In genomic region chr22:27755521-27756211, GRCh38 we compare ENCODE assay signal across 35 cellular contexts. TPM values are rescaled to one million over a fixed set of nuclear protein-coding genes. Genes with fewer than 3 reads are reported as not detected.
DNase-seq lines count a peak whose midpoint lies in the region; ATAC-seq, FAIRE-seq and TF ChIP-seq lines count a peak whose summit lies in the region.
"Had no signal": no experiment of that assay in that cellular context is flagged by ENCODE, and none has a peak within 500 bp of the region (broad histone marks: within the 10 kb centered on the region; RNA-seq: fewer than 3 reads in every experiment).

No MANE protein-coding gene starts in this region.

- H3K9me3 ChIP-seq in HepG2 (ENCODE audit: low read length) (no peaks in the 10 kb centered on the region), right lobe of liver (no peaks in the 10 kb centered on the region), H1 (ENCODE audit: insufficient read depth in 2 of 2, low read depth in 1 of 2, low read length in 1 of 2) (no peaks in the 10 kb centered on the region), neural progenitor cell (ENCODE audit: low read depth) (no peaks in the 10 kb centered on the region)
- H3K9me3 ChIP-seq: A549, heart left ventricle, vagina had no signal

- H3K4me1 Mint-ChIP-seq in neural progenitor cell: peaks cover 51% of the 10 kb centered on the region
- H3K4me1 Mint-ChIP-seq: activated naive CD8-positive, alpha-beta T cell treated with anti-CD3 and anti-CD28 coated beads, Interleukin-2, amount 10 ng/mL, durations not matched to agents 7 days and 5 days; CD4-positive, CD25-positive, alpha-beta regulatory T cell; naive B cell; T-helper 17 cell had no signal

- H3K23me2 ChIP-seq in H1 (ENCODE audit: low read depth, low read length): no peaks in the 10 kb centered on the region

- CTCF ChIA-PET in HepG2 (lab: Yijun Ruan, JAX; ENCODE audit: low intra/inter-chr PET ratio, low total read pairs) (no interaction called here), H1 (lab: Charles Lee; ENCODE audit: partially characterized antibody) (interaction anchor here (0.6 to 1.4 kb wide), 3 partner anchors 12 to 75 kb away, joined by 3 to 4 read pairs (median 3); no protein-coding TSS in a partner anchor)

- H3K27me3 ChIP-seq in HepG2 (ENCODE audit: control insufficient read depth in 1 of 2, insufficient read depth in 2 of 2, low read length in 2 of 2) (peaks cover 0 to 17% of the 10 kb centered on the region in 2 experiments; a peak in 2 of 5 replicates), right lobe of liver (no peaks in the 10 kb centered on the region), H1 (replicated peaks in 1 of 4; ENCODE audit: control insufficient read depth in 3 of 4, extremely low read depth in 1 of 4, insufficient read depth in 3 of 4, low read length in 3 of 4) (no peaks in the 10 kb centered on the region; a peak in 1 of 7 replicates), neural progenitor cell (no peaks in the 10 kb centered on the region)
- H3K27me3 ChIP-seq: foreskin keratinocyte, heart left ventricle, vagina had no signal

- peaks cover 12% of the 10 kb centered on the region for H3F3A ChIP-seq in neural progenitor cell (ENCODE audit: low read depth)

- H3K9ac ChIP-seq in HepG2 (ENCODE audit: insufficient read depth, low read depth, low read length): no peak overlapping the region
- H3K9ac ChIP-seq in H1 (replicated peaks in 1 of 4; ENCODE audit: extremely low read depth in 1 of 4, low read depth in 3 of 4, low read length in 3 of 4): no peak overlapping the region
- no peak overlapping the region for H3K9ac ChIP-seq in neural progenitor cell

- H3K4me3 ChIP-seq in HepG2 (replicated peaks in 1 of 3; ENCODE audit: insufficient read depth in 1 of 3, low read depth in 2 of 3, low read length in 3 of 3) (no peak overlapping the region), right lobe of liver (no peak overlapping the region), H1 (ENCODE audit: extremely low read depth in 1 of 4, insufficient read depth in 2 of 4, low read depth in 3 of 4, low read length in 4 of 4) (no peak overlapping the region), neural progenitor cell (no peak overlapping the region)
- H3K4me3 ChIP-seq: A549, heart left ventricle, smooth muscle cell, vagina had no signal

- in situ Hi-C loops in HepG2 (cut with HindIII; ENCODE audit: extremely low pct_ligation_motif_present, low pct_unique_long_range_greater_than_20kb): no loop called here

- H2BK15ac ChIP-seq in H1 (ENCODE audit: low read length): no peak overlapping the region

- no peak overlapping the region for H3K27ac Mint-ChIP-seq in neural progenitor cell
- H3K27ac Mint-ChIP-seq: activated naive CD8-positive, alpha-beta T cell treated with anti-CD3 and anti-CD28 coated beads, Interleukin-2, amount 10 ng/mL, durations not matched to agents 7 days and 5 days; CD4-positive, CD25-positive, alpha-beta regulatory T cell; dendritic cell treated with granulocyte-macrophage colony-stimulating factor and Interleukin-4, amounts not matched to agents 40 ng/mL and 50 ng/mL, for 4 days; IgD-negative memory B cell; naive B cell; T-helper 17 cell had no signal

- H2BK12ac ChIP-seq in H1 (ENCODE audit: low read depth, low read length): no peak overlapping the region

- H3K36me3 Mint-ChIP-seq in neural progenitor cell: peaks cover 8% of the 10 kb centered on the region
- H3K36me3 Mint-ChIP-seq: activated naive CD8-positive, alpha-beta T cell treated with anti-CD3 and anti-CD28 coated beads, Interleukin-2, amount 10 ng/mL, durations not matched to agents 7 days and 5 days; CD4-positive, CD25-positive, alpha-beta regulatory T cell; IgD-negative memory B cell; naive B cell had no signal

- H3K18ac ChIP-seq in H1 (ENCODE audit: extremely low read depth, low read length): no peak overlapping the region

- FAIRE-seq in HepG2 (lab: Jason Lieb, UNC): no peak
- no peak for FAIRE-seq in H1 (lab: Jason Lieb, UNC)
- FAIRE-seq: A549, D721Med, H54, TTC549 had no signal

- no peak for TF ChIP-seq CTCF in HepG2 (CRISPR knock-in tag; IDR thresholded peaks at IDR 0.05)
- no peak for TF ChIP-seq CTCF in right lobe of liver (IDR thresholded peaks at IDR 0.05)
- no peak for TF ChIP-seq CTCF in H1 (IDR thresholded peaks at IDR 0.05; ENCODE audit: control extremely low read depth in 1 of 3, insufficient read depth in 1 of 3, low read depth in 1 of 3, low read length in 3 of 3)
- no peak for TF ChIP-seq CTCF in neural progenitor cell (IDR thresholded peaks at IDR 0.05)

- H3K14ac ChIP-seq in H1 (ENCODE audit: insufficient read length): no peak overlapping the region

- intact Hi-C loops in HepG2 (cut with micrococcal nuclease; ENCODE audit: unreplicated experiment) (no loop called here), right lobe of liver (cut with DNase I) (no loop called here)

- peak overlapping the region; percentile 52; the same call in 1 of the 2 replicates for H2BK20ac ChIP-seq in H1 (ENCODE audit: low read length)

- TF ChIP-seq POLR2A in HepG2 (IDR thresholded peaks at IDR 0.05; ENCODE audit: insufficient read depth in 1 of 2, low read depth in 2 of 2, low read length in 2 of 2) (no peak), right lobe of liver (IDR thresholded peaks at IDR 0.05) (no peak), H1 (IDR thresholded peaks at IDR 0.05; ENCODE audit: control extremely low read depth in 1 of 2, low read depth in 2 of 2, low read length in 2 of 2) (no peak)

- H3K27ac ChIP-seq in HepG2 (ENCODE audit: extremely low read length, insufficient read depth, low read length): no peak overlapping the region
- no peak overlapping the region for H3K27ac ChIP-seq in right lobe of liver
- H3K27ac ChIP-seq in H1 (ENCODE audit: low read depth, low read length): no peak overlapping the region
- peak overlapping the region; percentile 58 for H3K27ac ChIP-seq in neural progenitor cell
- H3K27ac ChIP-seq: A549, vagina had no signal

- TF ChIP-seq EP300 in HepG2 (IDR thresholded peaks at IDR 0.05; ENCODE audit: low read depth in 2 of 2, low read length in 2 of 2): no peak
- TF ChIP-seq EP300 in HepG2 (CRISPR knock-in tag; IDR thresholded peaks at IDR 0.05; ENCODE audit: borderline replicate concordance): no peak
- no peak for TF ChIP-seq EP300 in H1 (IDR thresholded peaks at IDR 0.05; ENCODE audit: borderline replicate concordance in 1 of 2, low read depth in 2 of 2, low read length in 2 of 2)

- ATAC-seq in HepG2 (peak; percentile 40; the same call in 2 of the 3 replicates), right lobe of liver (no peak), HG02885 (IDR thresholded peaks at IDR 0.05; ENCODE audit: poor library complexity, unreplicated experiment) (no peak), HG03439 (IDR thresholded peaks at IDR 0.05; ENCODE audit: unreplicated experiment) (no peak), GM21529 (IDR thresholded peaks at IDR 0.05; ENCODE audit: unreplicated experiment) (no peak), GM21528 (IDR thresholded peaks at IDR 0.05; ENCODE audit: low FRiP score, unreplicated experiment) (no peak)
- ATAC-seq: A549, foreskin keratinocyte, heart left ventricle, PC-3, T-helper 17 cell had no signal

- peaks cover 18% of the 10 kb centered on the region for H3K4me1 ChIP-seq in HepG2 (ENCODE audit: insufficient read depth, low read length)
- no peaks in the 10 kb centered on the region for H3K4me1 ChIP-seq in right lobe of liver
- peaks cover 0 to 10% (median 7%) of the 10 kb centered on the region in 4 experiments; a peak in 6 of 7 replicates for H3K4me1 ChIP-seq in H1 (replicated peaks in 1 of 4; ENCODE audit: control insufficient read depth in 3 of 4, insufficient read depth in 4 of 4, low read length in 3 of 4)
- peaks cover 9% of the 10 kb centered on the region for H3K4me1 ChIP-seq in neural progenitor cell

- no peaks in the 10 kb centered on the region for H3K79me2 ChIP-seq in HepG2 (ENCODE audit: insufficient read depth, low read length)
- H3K79me2 ChIP-seq in H1 (ENCODE audit: control insufficient read depth in 1 of 2, insufficient read depth in 2 of 2, low read length in 2 of 2): no peaks in the 10 kb centered on the region
- peaks cover 31% of the 10 kb centered on the region for H3K79me2 ChIP-seq in neural progenitor cell (ENCODE audit: low read depth)

- H4K8ac ChIP-seq in H1 (ENCODE audit: extremely low read depth, insufficient read depth, low read length): no peak overlapping the region

- no peak overlapping the region for H3K4ac ChIP-seq in H1 (replicated peaks; ENCODE audit: insufficient read length, low read depth, low read length)

- H2AFZ ChIP-seq in HepG2 (ENCODE audit: low read length) (no peak overlapping the region), H1 (ENCODE audit: low read length) (no peak overlapping the region), neural progenitor cell (replicated peaks) (no peak overlapping the region)

- peaks cover 3% of the 10 kb centered on the region for H3K79me1 ChIP-seq in H1 (ENCODE audit: low read depth, low read length)

- no peak overlapping the region for H3K56ac ChIP-seq in H1 (replicated peaks; ENCODE audit: insufficient read length, low read depth, low read length)

- H2BK5ac ChIP-seq in H1 (ENCODE audit: low read depth, low read length): no peak overlapping the region

- POLR2A ChIA-PET in HepG2 (lab: Yijun Ruan, JAX): no interaction called here
- POLR2A ChIA-PET in H1 (lab: Charles Lee; ENCODE audit: partially characterized antibody): interaction anchor here (1.0 kb wide), 1 partner anchor 43 kb away, joined by 3 read pairs; no protein-coding TSS in a partner anchor

- no peak overlapping the region for H4K91ac ChIP-seq in H1 (replicated peaks; ENCODE audit: insufficient read length, low read length)

- TF ChIP-seq RAD21 in HepG2 (CRISPR knock-in tag; IDR thresholded peaks at IDR 0.05) (no peak), H1 (IDR thresholded peaks at IDR 0.05 in 1 of 2, conservative IDR thresholded peaks at IDR 0.05 in 1 of 2; ENCODE audit: low read depth in 2 of 2, low read length in 2 of 2) (peak in 1 of 2 experiments; percentile 10; a peak in 1 of 4 replicates)

- no peak overlapping the region for H2BK120ac ChIP-seq in H1 (replicated peaks; ENCODE audit: low read depth, low read length)

- 50% methylated on average over 19 of the region's 19 CpGs for WGBS in HepG2 (ENCODE audit: low lambda C conversion rate)
- 76% methylated on average over 18 of the region's 19 CpGs for WGBS in right lobe of liver (ENCODE audit: insufficient coverage, low coverage, low lambda C conversion rate, missing lambda C conversion rate)
- 92% methylated on average over 19 of the region's 19 CpGs; no CpG with 5 or more reads in 1 of the 2 experiments for WGBS in H1 (ENCODE audit: extremely low coverage in 1 of 2, insufficient coverage in 1 of 2, insufficient read length in 1 of 2, insufficient replicate concordance in 2 of 2, low coverage in 1 of 2, low lambda C conversion rate in 2 of 2, missing lambda C conversion rate in 1 of 2), 2 experiments

- BruUV-seq in HepG2 (replicated peaks; lab: Mats Ljungman, UMichigan): no TSS peak

- H2AK5ac ChIP-seq in H1 (ENCODE audit: low read depth, low read length): no peak overlapping the region

- no peaks in the 10 kb centered on the region for H3K36me3 ChIP-seq in HepG2 (replicated peaks in 1 of 2; ENCODE audit: control insufficient read depth in 1 of 2, insufficient read depth in 2 of 2, low read length in 2 of 2)
- no peaks in the 10 kb centered on the region for H3K36me3 ChIP-seq in right lobe of liver
- H3K36me3 ChIP-seq in H1 (ENCODE audit: control insufficient read depth in 2 of 4, insufficient read depth in 4 of 4, low read length in 3 of 4): no peaks in the 10 kb centered on the region
- H3K36me3 ChIP-seq in neural progenitor cell: no peaks in the 10 kb centered on the region
- H3K36me3 ChIP-seq: heart left ventricle, vagina had no signal

- H3K9me3 Mint-ChIP-seq in neural progenitor cell: no peaks in the 10 kb centered on the region
- H3K9me3 Mint-ChIP-seq: activated naive CD8-positive, alpha-beta T cell treated with anti-CD3 and anti-CD28 coated beads, Interleukin-2, amount 10 ng/mL, durations not matched to agents 7 days and 5 days; dendritic cell treated with granulocyte-macrophage colony-stimulating factor and Interleukin-4, amounts not matched to agents 40 ng/mL and 50 ng/mL, for 4 days; IgD-negative memory B cell; naive B cell had no signal

- H3K23ac ChIP-seq in H1 (ENCODE audit: insufficient read length): no peak overlapping the region

- no peak overlapping the region for H4K5ac ChIP-seq in H1 (ENCODE audit: insufficient read length, low read depth, low read length)

- DNase-seq in HepG2 (ENCODE audit: low spot score) (no peak), right lobe of liver (no peak), H1 (ENCODE audit: low read depth in 1 of 2, low spot score in 2 of 2) (no peak), neural progenitor cell (ENCODE audit: low spot score) (no peak)
- DNase-seq: activated gamma-delta T cell treated with Interleukin-2 at 50 U/mL for 16 hours; activated naive CD8-positive, alpha-beta T cell treated with anti-CD3 and anti-CD28 coated beads, Interleukin-2, amount 10 ng/mL, durations not matched to agents 7 days and 5 days; activated T-cell treated with anti-CD3 and anti-CD28 coated beads, Interleukin-2, amount 50 U/mL, for 48 hours; AML-193; CD4-positive, CD25-positive, alpha-beta regulatory T cell; foreskin keratinocyte; islet precursor cell; midbrain; MV-4-11; naive B cell; NCI-H1436 treated with DMSO at 0.1 percent for 48 hours; NCI-H2081 treated with DMSO at 0.1 percent for 48 hours; occipital lobe; PC-3; SHP77; stimulated activated CD4-positive, alpha-beta T cell treated with anti-CD3 and anti-CD28 coated beads, Interleukin-1b, Interleukin-23, amount 100 ng/mL, for 48 hours; stimulated activated naive CD4-positive, alpha-beta T cell treated with Interleukin-2 at 50 U/mL for 16 hours; T-helper 17 cell had no signal

- H4K20me1 ChIP-seq in HepG2 (ENCODE audit: insufficient read depth, low read length) (no peaks in the 10 kb centered on the region), H1 (replicated peaks in 1 of 2; ENCODE audit: control insufficient read depth in 1 of 2, insufficient read depth in 2 of 2, low read length in 2 of 2) (no peaks in the 10 kb centered on the region), neural progenitor cell (ENCODE audit: low read depth) (peaks cover 71% of the 10 kb centered on the region)

- H3K4me3 Mint-ChIP-seq in neural progenitor cell: no peak overlapping the region
- H3K4me3 Mint-ChIP-seq: activated naive CD8-positive, alpha-beta T cell treated with anti-CD3 and anti-CD28 coated beads, Interleukin-2, amount 10 ng/mL, durations not matched to agents 7 days and 5 days; CD4-positive, CD25-positive, alpha-beta regulatory T cell; dendritic cell treated with granulocyte-macrophage colony-stimulating factor and Interleukin-4, amounts not matched to agents 40 ng/mL and 50 ng/mL, for 4 days; IgD-negative memory B cell; naive B cell; T-helper 17 cell had no signal

- peaks cover 11% of the 10 kb centered on the region for H3K27me3 Mint-ChIP-seq in neural progenitor cell (ENCODE audit: insufficient read depth, low read depth)
- H3K27me3 Mint-ChIP-seq: activated naive CD8-positive, alpha-beta T cell treated with anti-CD3 and anti-CD28 coated beads, Interleukin-2, amount 10 ng/mL, durations not matched to agents 7 days and 5 days; dendritic cell treated with granulocyte-macrophage colony-stimulating factor and Interleukin-4, amounts not matched to agents 40 ng/mL and 50 ng/mL, for 4 days had no signal

- H3K4me2 ChIP-seq in HepG2 (ENCODE audit: low read depth, low read length) (no peak overlapping the region), H1 (ENCODE audit: insufficient read depth in 1 of 2, low read depth in 2 of 2, low read length in 2 of 2) (no peak overlapping the region), neural progenitor cell (no peak overlapping the region)
- H3K4me2 ChIP-seq: A549, smooth muscle cell had no signal

RNA-seq across cellular contexts. Expression of gene MN1, which starts 45.9 kb away (rescaled TPM):
- total RNA-seq in HepG2 (2016; rRNA removed; fragmentation: Illumina TruSeq; extraction: Trizol) (not detected in 2 replicates), right lobe of liver (under 1 TPM; 0.10 to 0.77 (median 0.46) TPM), neural progenitor cell (ENCODE audit: low replicate concordance) (13.3 and 27.2 TPM in 2 replicates)
- total RNA-seq in HepG2 (2016; cell fraction: cytosol; rRNA removed; fragmentation: Illumina TruSeq; extraction: Trizol; ENCODE audit: low read depth): not detected in 2 replicates
- total RNA-seq in HepG2 (2016; cell fraction: insoluble cytoplasmic fraction; rRNA removed; fragmentation: Illumina TruSeq; extraction: Trizol): 0.02 TPM in 1 of 2 replicates, not detected in the other
- total RNA-seq in HepG2 (2016; cell fraction: membrane; rRNA removed; fragmentation: Illumina TruSeq; extraction: Trizol): not detected in 2 replicates
- not detected in 2 replicates for total RNA-seq in HepG2 (2016; cell fraction: nucleus; rRNA removed; fragmentation: Illumina TruSeq; extraction: Trizol)
- polyA plus RNA-seq in HepG2 (2011; rRNA removed) (0.01 and 0.09 TPM in 2 replicates), H1 (2011; rRNA removed) (3.1 and 5.0 TPM in 2 replicates)
- polyA plus RNA-seq in HepG2 (2011; cell fraction: cytosol; rRNA removed): 0.01 and 0.03 TPM in 2 replicates
- polyA plus RNA-seq in HepG2 (2011; cell fraction: nucleus; rRNA removed): 0.03 and 0.05 TPM in 2 replicates
- polyA plus RNA-seq in HepG2 (2012): 0.03 and 0.04 TPM in 2 replicates
- not detected in 2 replicates for polyA plus RNA-seq in HepG2 (2016; cell fraction: cytosol; fragmentation: Illumina TruSeq; extraction: Trizol; ENCODE audit: low read depth)
- polyA plus RNA-seq in HepG2 (2016; cell fraction: insoluble cytoplasmic fraction; fragmentation: Illumina TruSeq; extraction: Trizol; ENCODE audit: low read depth): not detected in 2 replicates
- polyA plus RNA-seq in HepG2 (2016; cell fraction: membrane; fragmentation: Illumina TruSeq; extraction: Trizol; ENCODE audit: low read depth): not detected in 2 replicates
- polyA plus RNA-seq in HepG2 (2016; cell fraction: nucleus; fragmentation: Illumina TruSeq; extraction: Trizol; ENCODE audit: insufficient read depth, low read depth): 0.11 TPM in 1 of 2 replicates, not detected in the other
- polyA minus RNA-seq in HepG2 (2011; rRNA and poly(A)+ RNA removed; ENCODE audit: low replicate concordance): 0.44 and 10.0 TPM in 2 replicates
- polyA minus RNA-seq in HepG2 (2011; cell fraction: cytosol; rRNA and poly(A)+ RNA removed): not detected in 2 replicates
- polyA minus RNA-seq in HepG2 (2011; cell fraction: nucleus; rRNA and poly(A)+ RNA removed): under 0.01 and 0.13 TPM in 2 replicates
- 4.9 and 5.2 TPM in 2 replicates for total RNA-seq in H1 (2021; fragmentation: NEBNext Ultra II Directional; extraction: Animal tissue kit (Norgen Biotek cat#: 25700))
- 2.5 TPM for polyA plus RNA-seq in H1 (2011; cell fraction: cytosol; rRNA removed)
- 5.9 TPM for polyA plus RNA-seq in H1 (2011; cell fraction: nucleus; rRNA removed)
- polyA plus RNA-seq in H1 (2012, experiment 1 of 2): 2.5 to 3.7 TPM (median 3.4 TPM) in 4 replicates
- polyA plus RNA-seq in H1 (2012, experiment 2 of 2): 1.8 TPM
- polyA plus RNA-seq in H1 (2013, experiment 1 of 2): 2.8 TPM
- 3.1 TPM for polyA plus RNA-seq in H1 (2013, experiment 2 of 2)
- 2.0 and 3.1 TPM in 2 replicates for polyA minus RNA-seq in H1 (2011; rRNA and poly(A)+ RNA removed)
- polyA minus RNA-seq in H1 (2011; cell fraction: cytosol; rRNA and poly(A)+ RNA removed): 5.6 TPM
- polyA minus RNA-seq in H1 (2011; cell fraction: nucleus; rRNA and poly(A)+ RNA removed): 3.3 TPM
- polyA plus RNA-seq: IgD-negative memory B cell had no signal
